8 cellular contexts compared by ENCODE assay signal in the genomic region with DNA sequence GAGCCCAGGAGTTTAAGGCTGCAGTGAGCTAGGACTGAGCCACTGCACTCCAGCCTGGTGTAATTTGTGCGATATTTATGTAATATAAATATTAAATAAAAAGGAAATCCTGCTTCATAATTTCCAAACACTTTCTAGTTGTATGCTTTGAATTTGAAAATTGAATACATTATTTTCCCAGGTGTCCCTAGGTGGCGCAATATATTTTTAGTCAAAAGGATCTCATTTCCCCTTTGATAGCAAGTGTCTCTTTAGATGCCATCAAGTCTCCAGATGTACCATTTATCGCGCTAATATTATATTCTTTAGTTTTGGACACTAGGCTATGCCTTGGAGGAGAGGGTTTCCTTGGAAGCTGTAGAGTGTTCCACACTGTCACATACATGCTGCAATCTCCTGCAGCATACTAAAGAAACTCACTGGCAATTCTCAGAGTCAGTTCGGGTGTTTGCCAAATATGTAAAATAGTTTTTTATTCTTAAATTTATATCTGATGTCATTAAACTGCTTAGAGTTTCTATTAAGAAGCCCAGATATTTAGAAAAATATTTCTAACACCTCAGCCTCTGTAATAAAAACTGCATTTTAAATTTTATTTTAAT. TPM values are rescaled to one million over a fixed set of nuclear protein-coding genes. Genes with fewer than 3 reads are reported as not detected.
DNase-seq lines count a peak whose midpoint lies in the region; ATAC-seq and TF ChIP-seq lines count a peak whose summit lies in the region.

No MANE protein-coding gene starts in this region.

- no peak for TF ChIP-seq EP300 in upper lobe of left lung (IDR thresholded peaks at IDR 0.05)

- peak; percentile 51 for DNase-seq in DMS53 treated with DMSO at 0.1 percent for 48 hours (lab: John Stamatoyannopoulos, UW; ENCODE audit: unreplicated experiment)
- no peak for DNase-seq in HFF-Myc (ENCODE audit: extremely low read depth, low read depth)
- DNase-seq in amniotic epithelial cell (ENCODE audit: low read depth), result peak; percentile 10
- DNase-seq in mesothelial cell of epicardium (ENCODE audit: low spot score in 2 of 2, unreplicated experiment in 2 of 2), result no peak
- no peak for DNase-seq in upper lobe of left lung
- DNase-seq in vagina (ENCODE audit: extremely low spot score in 2 of 2), result no peak
- no peak for DNase-seq in activated CD4-positive, CD25-positive, alpha-beta regulatory T cell treated with anti-CD3 and anti-CD28 coated beads, Interleukin-2, amount 50 U/mL, for 72 hours

- H3K4me1 ChIP-seq in upper lobe of left lung (no peaks in the 10 kb centered on the region), vagina (peaks cover 5% of the 10 kb centered on the region)

- no peaks in the 10 kb centered on the region for H3K9me3 Mint-ChIP-seq in mesothelial cell of epicardium

- H3K36me3 ChIP-seq in upper lobe of left lung, result no peaks in the 10 kb centered on the region
- no peaks in the 10 kb centered on the region for H3K36me3 ChIP-seq in vagina

- no peak for ATAC-seq in upper lobe of left lung (ENCODE audit: low FRiP score in 2 of 2)
- ATAC-seq in HG03175 (IDR thresholded peaks at IDR 0.05; ENCODE audit: unreplicated experiment), result no peak

- intact Hi-C loops in vagina (cut with DNase I), result no loop called here

- no peaks in the 10 kb centered on the region for H3K9me3 ChIP-seq in upper lobe of left lung
- no peaks in the 10 kb centered on the region for H3K9me3 ChIP-seq in vagina

- no peak overlapping the region for H3K27ac Mint-ChIP-seq in mesothelial cell of epicardium

- H3K36me3 Mint-ChIP-seq in mesothelial cell of epicardium, result no peaks in the 10 kb centered on the region

- no peaks in the 10 kb centered on the region for H3K27me3 ChIP-seq in upper lobe of left lung
- no peaks in the 10 kb centered on the region for H3K27me3 ChIP-seq in vagina

- TF ChIP-seq POLR2A in upper lobe of left lung (IDR thresholded peaks at IDR 0.05) (no peak), vagina (IDR thresholded peaks at IDR 0.05) (no peak)

- no peak overlapping the region for H3K4me3 ChIP-seq in HFF-Myc (replicated peaks; ENCODE audit: low read depth, low read length)
- H3K4me3 ChIP-seq in upper lobe of left lung, result no peak overlapping the region
- H3K4me3 ChIP-seq in vagina, result no peak overlapping the region

- no peak overlapping the region for H3K4me3 Mint-ChIP-seq in mesothelial cell of epicardium

- WGBS in upper lobe of left lung, 2 donors, result 62% methylated on average over 5 of the region's 5 CpGs

- no peaks in the 10 kb centered on the region for H3K27me3 Mint-ChIP-seq in mesothelial cell of epicardium (ENCODE audit: low read depth)

- H3K27ac ChIP-seq in upper lobe of left lung, result no peak overlapping the region
- H3K27ac ChIP-seq in vagina, result no peak overlapping the region

- peaks cover 2% of the 10 kb centered on the region for H3K4me1 Mint-ChIP-seq in mesothelial cell of epicardium

- TF ChIP-seq CTCF in HFF-Myc (IDR thresholded peaks at IDR 0.05; ENCODE audit: low read depth, low read length, missing control alignments), result peak; percentile 29
- TF ChIP-seq CTCF in mesothelial cell of epicardium (IDR thresholded peaks at IDR 0.05; ENCODE audit: unreplicated experiment), result peak; percentile 66
- peak in 2 of 6 experiments; percentile 26 to 27 for TF ChIP-seq CTCF in upper lobe of left lung (IDR thresholded peaks at IDR 0.05)
- no peak for TF ChIP-seq CTCF in vagina (IDR thresholded peaks at IDR 0.05)

RNA-seq across cellular contexts. Expression of gene WDR7, which starts 5.6 kb away (rescaled TPM):
- total RNA-seq in mesothelial cell of epicardium (22.8 to 28.0 TPM (median 27.4 TPM) in 3 replicates), upper lobe of left lung (10 to 100 TPM; 17.8 to 58.7 (median 26.7) TPM), vagina (26.3 TPM)

RNA-seq across cellular contexts. Expression of gene TXNL1, which starts 7.1 kb away (rescaled TPM):
- total RNA-seq in mesothelial cell of epicardium (75.9 to 77.3 TPM (median 76.9 TPM) in 3 replicates), upper lobe of left lung (10 to 100 TPM in 4 of 6 donors, 1 to 10 TPM in 2; 6.9 to 53.4 (median 41.1) TPM), vagina (26.3 TPM)

Comparison
In these comparisons a context has a peak if more than half of its experiments do, and no peak if none do; other contexts are left out.
1. DNase-seq: peak in DMS53 treated with DMSO at 0.1 percent for 48 hours (single experiment) and amniotic epithelial cell (single experiment); none in HFF-Myc (single experiment), mesothelial cell of epicardium (0 of 2), upper lobe of left lung (0 of 2), vagina (0 of 2) and activated CD4-positive, CD25-positive, alpha-beta regulatory T cell treated with anti-CD3 and anti-CD28 coated beads, Interleukin-2, amount 50 U/mL, for 72 hours (single experiment).
2. CTCF ChIP-seq: peak in HFF-Myc (single experiment) and mesothelial cell of epicardium (single experiment); none in vagina (0 of 3).